Comparison of ENCODE assay signal across 16 cellular contexts in the genomic region with DNA sequence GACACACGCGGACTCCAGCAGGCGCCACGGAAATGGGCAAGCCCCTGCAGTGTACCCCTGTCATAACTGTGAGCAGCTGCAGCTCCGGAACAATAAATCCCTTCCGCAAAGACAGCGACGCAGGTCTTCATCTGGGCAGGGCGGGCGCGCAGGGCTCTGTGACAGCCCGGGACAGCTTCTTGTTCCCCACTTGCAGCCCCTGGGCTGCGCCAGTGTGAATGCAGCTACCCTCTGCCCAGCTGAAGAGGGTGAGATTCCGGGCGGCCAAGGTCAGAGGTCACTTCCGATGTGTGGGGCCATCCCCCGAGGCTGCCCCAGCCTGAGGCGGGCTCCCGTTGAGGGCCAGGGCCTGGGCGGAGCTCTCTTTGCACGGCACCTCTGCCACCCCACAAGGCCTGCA. TPM values are rescaled to one million over a fixed set of nuclear protein-coding genes. Genes with fewer than 3 reads are reported as not detected.
DNase-seq lines count a peak whose midpoint lies in the region; TF ChIP-seq lines count a peak whose summit lies in the region.
"Had no signal": no experiment of that assay in that cellular context is flagged by ENCODE, and none has a peak within 500 bp of the region (broad histone marks: within the 10 kb centered on the region; RNA-seq: fewer than 3 reads in every experiment).

No MANE protein-coding gene starts in this region.

- BruUV-seq in PC-9 (replicated peaks; lab: Mats Ljungman, UMichigan) = no TSS peak

- H3K4me3 ChIP-seq in coronary artery (no peak overlapping the region), esophagus squamous epithelium (no peak overlapping the region), rectal smooth muscle tissue (ENCODE audit: low read length) (no peak overlapping the region), PC-9 (no peak overlapping the region)
- H3K4me3 ChIP-seq in CD4-positive, alpha-beta memory T cell (ENCODE audit: low read length in 2 of 2) = no peak overlapping the region
- H3K4me3 ChIP-seq: A549, HAP-1 had no signal

- DNase-seq in coronary artery (ENCODE audit: low spot score) = no peak
- no peak for DNase-seq in esophagus squamous epithelium (lab: John Stamatoyannopoulos, UW)
- DNase-seq in CD4-positive, alpha-beta memory T cell = no peak
- no peak for DNase-seq in stimulated activated naive CD4-positive, alpha-beta T cell treated with Interleukin-2 at 50 U/mL for 16 hours (lab: John Stamatoyannopoulos, UW)
- DNase-seq in PC-9 = no peak
- DNase-seq: BE2C; CD8-positive, alpha-beta T cell; COR-L47; DMS153; DND-41; GDM1 had no signal

- H3K4me1 Mint-ChIP-seq in CD4-positive, alpha-beta memory T cell = peaks cover 0 to 3% (median 1%) of the 10 kb centered on the region in 4 donors

- TF ChIP-seq CTCF in coronary artery (IDR thresholded peaks at IDR 0.05) (no peak), esophagus squamous epithelium (IDR thresholded peaks at IDR 0.05) (no peak), PC-9 (conservative IDR thresholded peaks at IDR 0.05) (no peak)

- H3K79me2 ChIP-seq in PC-9 (ENCODE audit: low read depth) = no peaks in the 10 kb centered on the region

- H3K4me3 Mint-ChIP-seq in CD4-positive, alpha-beta memory T cell = no peak overlapping the region
- H3K4me3 Mint-ChIP-seq: CD8-positive, alpha-beta T cell had no signal

- no peak overlapping the region for H3K4me2 ChIP-seq in PC-9
- H3K4me2 ChIP-seq: A549 had no signal

- CTCF ChIA-PET in CD4-positive, alpha-beta memory T cell (lab: Charles Lee; ENCODE audit: partially characterized antibody) = no interaction called here
- CTCF ChIA-PET in PC-9 (lab: Charles Lee) = no interaction called here

- H3K36me3 Mint-ChIP-seq in CD4-positive, alpha-beta memory T cell = peaks cover 11 to 12% of the 10 kb centered on the region in 2 donors

- no peaks in the 10 kb centered on the region for H3K9me2 ChIP-seq in PC-9 (ENCODE audit: insufficient read depth)

- 80 to 83% methylated on average over 1 to 8 of the region's 21 CpGs for WGBS in esophagus squamous epithelium, 2 donors

- H3K27me3 ChIP-seq in esophagus squamous epithelium (peaks cover 0 to 31% (median 3%) of the 10 kb centered on the region in 4 donors), rectal smooth muscle tissue (ENCODE audit: control insufficient read depth, insufficient read depth, low read length) (no peaks in the 10 kb centered on the region), PC-9 (ENCODE audit: insufficient read depth, low read depth) (no peaks in the 10 kb centered on the region)
- no peaks in the 10 kb centered on the region for H3K27me3 ChIP-seq in CD4-positive, alpha-beta memory T cell (ENCODE audit: insufficient read depth, low read length)
- H3K27me3 ChIP-seq: BE2C had no signal

- H3K27ac ChIP-seq in coronary artery = peak overlapping the region; percentile 33 to 99
- peak overlapping the region in 3 of 4 donors; percentile 15 to 90 (median 82) for H3K27ac ChIP-seq in esophagus squamous epithelium
- H3K27ac ChIP-seq in rectal smooth muscle tissue (ENCODE audit: low read depth, low read length) = peak overlapping the region; percentile 97
- no peak overlapping the region for H3K27ac ChIP-seq in CD4-positive, alpha-beta memory T cell (ENCODE audit: low read depth, low read length)
- no peak overlapping the region for H3K27ac ChIP-seq in PC-9
- H3K27ac ChIP-seq: A549, C4-2B, HL-60 had no signal

- peak overlapping the region in 1 of 7 donors; percentile 42 for H3K27ac Mint-ChIP-seq in CD4-positive, alpha-beta memory T cell
- H3K27ac Mint-ChIP-seq: CD8-positive, alpha-beta T cell had no signal

- H3K4me1 ChIP-seq in esophagus squamous epithelium = peaks cover 0 to 44% (median 14%) of the 10 kb centered on the region in 3 donors
- peaks cover 20% of the 10 kb centered on the region for H3K4me1 ChIP-seq in rectal smooth muscle tissue (ENCODE audit: control insufficient read depth, insufficient read depth, low read length)
- no peaks in the 10 kb centered on the region for H3K4me1 ChIP-seq in CD4-positive, alpha-beta memory T cell (ENCODE audit: insufficient read depth, low read length)
- H3K4me1 ChIP-seq in PC-9 (replicated peaks; ENCODE audit: insufficient read depth) = no peaks in the 10 kb centered on the region
- H3K4me1 ChIP-seq: BE2C, HAP-1 had no signal

- H3K9ac ChIP-seq in rectal smooth muscle tissue (ENCODE audit: low read length) = no peak overlapping the region

- intact Hi-C loops in esophagus squamous epithelium (cut with DNase I) = no loop called here
- intact Hi-C loops in CD4-positive, alpha-beta memory T cell (cut with micrococcal nuclease) = no loop called here
- intact Hi-C loops in PC-9 (cut with micrococcal nuclease; ENCODE audit: unreplicated experiment) = no loop called here

- H3K36me3 ChIP-seq in esophagus squamous epithelium (peaks cover 0 to 33% (median 0%) of the 10 kb centered on the region in 3 donors), rectal smooth muscle tissue (ENCODE audit: control insufficient read depth, insufficient read depth, low read length) (peaks cover 5% of the 10 kb centered on the region), PC-9 (ENCODE audit: low read depth) (no peaks in the 10 kb centered on the region)
- no peaks in the 10 kb centered on the region for H3K36me3 ChIP-seq in CD4-positive, alpha-beta memory T cell (ENCODE audit: insufficient read depth, low read length)
- H3K36me3 ChIP-seq: BE2C had no signal

- no peaks in the 10 kb centered on the region for H4K20me1 ChIP-seq in PC-9 (ENCODE audit: insufficient read depth)

- H3K27me3 Mint-ChIP-seq in CD4-positive, alpha-beta memory T cell = no peaks in the 10 kb centered on the region

- H3F3A ChIP-seq in PC-9 (ENCODE audit: insufficient read depth, low read depth) = no peaks in the 10 kb centered on the region

- H3K9me3 ChIP-seq in esophagus squamous epithelium (no peaks in the 10 kb centered on the region), PC-9 (ENCODE audit: insufficient read depth, low read depth) (no peaks in the 10 kb centered on the region)
- no peaks in the 10 kb centered on the region for H3K9me3 ChIP-seq in CD4-positive, alpha-beta memory T cell (ENCODE audit: control insufficient read depth in 1 of 2, low read length in 2 of 2)
- H3K9me3 ChIP-seq: A549, BE2C, HAP-1 had no signal

- POLR2A ChIA-PET in CD4-positive, alpha-beta memory T cell (lab: Charles Lee; ENCODE audit: partially characterized antibody) = no interaction called here
- POLR2A ChIA-PET in PC-9 (lab: Charles Lee; ENCODE audit: unreplicated experiment) = no interaction called here

- H3K9me3 Mint-ChIP-seq in CD4-positive, alpha-beta memory T cell = peaks cover 0 to 2% (median 0%) of the 10 kb centered on the region in 8 donors
- H3K9me3 Mint-ChIP-seq: CD8-positive, alpha-beta T cell had no signal

- H2AFZ ChIP-seq in PC-9 = no peak overlapping the region

- no peak for TF ChIP-seq POLR2A in esophagus squamous epithelium (IDR thresholded peaks at IDR 0.05)

RNA-seq across cellular contexts. Expression of a gene that starts 24.0 kb away (rescaled TPM):
- total RNA-seq in esophagus squamous epithelium (10 to 100 TPM; 21.5 to 45.0 (median 30.1) TPM), PC-9 (2021) (19.1 and 21.8 TPM in 2 replicates)
- 10 to 100 TPM; 73.1 to 74.1 TPM for total RNA-seq in CD4-positive, alpha-beta memory T cell
- 10 to 100 TPM; 48.8 to 67.0 TPM for polyA plus RNA-seq in CD4-positive, alpha-beta memory T cell

Comparison
In these comparisons a context has a peak if more than half of its experiments do, and no peak if none do; other contexts are left out.
1. H3K27ac ChIP-seq: peak in coronary artery (2 of 2), esophagus squamous epithelium (3 of 4) and rectal smooth muscle tissue (single experiment); none in CD4-positive, alpha-beta memory T cell (single experiment) and PC-9 (single experiment).